ENCODE assay signal across 20 cellular contexts in genomic region chr20:63256954-63257353, GRCh38. TPM values are rescaled to one million over a fixed set of nuclear protein-coding genes. Genes with fewer than 3 reads are reported as not detected.
DNase-seq lines count a peak whose midpoint lies in the region; ATAC-seq and TF ChIP-seq lines count a peak whose summit lies in the region.
"Had no signal": no experiment of that assay in that cellular context is flagged by ENCODE, and none has a peak within 500 bp of the region (broad histone marks: within the 10 kb centered on the region; RNA-seq: fewer than 3 reads in every experiment).

No MANE protein-coding gene starts in this region.

- POLR2A ChIA-PET in RWPE1 (lab: Yijun Ruan, JAX; ENCODE audit: low non-redundant PET) = no interaction called here

- DNase-seq in RWPE1 (ENCODE audit: low spot score) (no peak), glutamatergic neuron (no peak), neural crest cell (ENCODE audit: low read depth, low spot score) (no peak), anterior cingulate cortex (lab: John Stamatoyannopoulos, UW) (no peak), Right ventricle myocardium superior (no peak), SIG-M5 treated with dmso at 0.1 percent for 504 hours (lab: John Stamatoyannopoulos, UW; ENCODE audit: unreplicated experiment) (no peak)
- DNase-seq: AML-193, KG1, NCI-H1092, NCI-H1436, NCI-H1930, NCI-H2227 treated with DMSO at 0.1 percent for 48 hours, NCI-H510A, PC-9 had no signal

- H3K27me3 Mint-ChIP-seq in glutamatergic neuron (ENCODE audit: unreplicated experiment) = peaks cover 13% of the 10 kb centered on the region
- H3K27me3 Mint-ChIP-seq in neural crest cell (ENCODE audit: low read depth) = peaks cover 2% of the 10 kb centered on the region
- peaks cover 36% of the 10 kb centered on the region for H3K27me3 Mint-ChIP-seq in activated T-helper 17 cell treated with anti-CD3 and anti-CD28 coated beads, Interleukin-2, amount 50 U/mL, for 72 hours

- TF ChIP-seq CTCF in RWPE1 (conservative IDR thresholded peaks at IDR 0.05; ENCODE audit: low read depth) = no peak
- TF ChIP-seq CTCF in glutamatergic neuron (IDR thresholded peaks at IDR 0.05; ENCODE audit: partially characterized antibody, unreplicated experiment) = no peak
- no peak for TF ChIP-seq CTCF in neural crest cell (conservative IDR thresholded peaks at IDR 0.05)

- H3K9me3 ChIP-seq in BLaER1 = no peaks in the 10 kb centered on the region
- H3K9me3 ChIP-seq: SJSA1 had no signal

- H3K27me3 ChIP-seq in BLaER1 = peaks cover 48% of the 10 kb centered on the region

- H3K9ac ChIP-seq in BLaER1 = no peak overlapping the region

- H3K27ac Mint-ChIP-seq in glutamatergic neuron (ENCODE audit: unreplicated experiment) = peak overlapping the region; percentile 34
- H3K27ac Mint-ChIP-seq in neural crest cell (ENCODE audit: unreplicated experiment) = no peak overlapping the region
- H3K27ac Mint-ChIP-seq in activated T-helper 17 cell treated with anti-CD3 and anti-CD28 coated beads, Interleukin-2, amount 50 U/mL, for 72 hours = no peak overlapping the region

- CTCF ChIA-PET in RWPE1 (lab: Yijun Ruan, JAX) = interaction anchor here (6.4 kb wide), 1 partner anchor 33 kb away, joined by 33 read pairs; no protein-coding TSS in a partner anchor

- peaks cover 95% of the 10 kb centered on the region for H3K4me1 ChIP-seq in BLaER1

- no peak overlapping the region for H3K4me3 ChIP-seq in BLaER1
- H3K4me3 ChIP-seq: PC-9, SJSA1 had no signal

- peaks cover 41% of the 10 kb centered on the region for H3K4me1 Mint-ChIP-seq in glutamatergic neuron (ENCODE audit: low read depth, unreplicated experiment)
- H3K4me1 Mint-ChIP-seq in neural crest cell = peaks cover 51% of the 10 kb centered on the region
- peaks cover 6% of the 10 kb centered on the region for H3K4me1 Mint-ChIP-seq in activated T-helper 17 cell treated with anti-CD3 and anti-CD28 coated beads, Interleukin-2, amount 50 U/mL, for 72 hours
- H3K4me1 Mint-ChIP-seq: CD14-positive monocyte had no signal

- H3K4me3 Mint-ChIP-seq in glutamatergic neuron (ENCODE audit: unreplicated experiment) (peak overlapping the region; percentile 67), neural crest cell (peak overlapping the region; percentile 4)
- H3K4me3 Mint-ChIP-seq in activated T-helper 17 cell treated with anti-CD3 and anti-CD28 coated beads, Interleukin-2, amount 50 U/mL, for 72 hours = no peak overlapping the region

- intact Hi-C loops in Right ventricle myocardium superior (cut with DNase I) = no loop called here

- H3K36me3 Mint-ChIP-seq in glutamatergic neuron (ENCODE audit: unreplicated experiment) (peaks cover 11% of the 10 kb centered on the region), neural crest cell (ENCODE audit: low read depth) (peaks cover 4% of the 10 kb centered on the region)
- H3K36me3 Mint-ChIP-seq in activated T-helper 17 cell treated with anti-CD3 and anti-CD28 coated beads, Interleukin-2, amount 50 U/mL, for 72 hours (ENCODE audit: low read depth) = no peaks in the 10 kb centered on the region
- H3K36me3 Mint-ChIP-seq: CD14-positive monocyte had no signal

- H4K20me1 ChIP-seq in BLaER1 = peaks cover 37% of the 10 kb centered on the region

- peak overlapping the region; percentile 86 for H3K4me2 ChIP-seq in BLaER1
- H3K4me2 ChIP-seq: PC-9 had no signal

- no peak overlapping the region for H3K27ac ChIP-seq in BLaER1
- peak overlapping the region; percentile 55; the same call in 1 of the 2 replicates for H3K27ac ChIP-seq in RWPE1
- H3K27ac ChIP-seq: PC-9, SJSA1 had no signal

- no peak for ATAC-seq in Right ventricle myocardium superior (ENCODE audit: poor library complexity)
- no peak for ATAC-seq in activated T-helper 17 cell treated with anti-CD3 and anti-CD28 coated beads, Interleukin-2, amount 50 U/mL, for 72 hours (replicated peaks)

- H3K9me3 Mint-ChIP-seq in glutamatergic neuron (ENCODE audit: unreplicated experiment) (peaks cover 14% of the 10 kb centered on the region), neural crest cell (no peaks in the 10 kb centered on the region)
- H3K9me3 Mint-ChIP-seq in activated T-helper 17 cell treated with anti-CD3 and anti-CD28 coated beads, Interleukin-2, amount 50 U/mL, for 72 hours = no peaks in the 10 kb centered on the region

- no peaks in the 10 kb centered on the region for H3K36me3 ChIP-seq in BLaER1
- H3K36me3 ChIP-seq: SJSA1 had no signal

RNA-seq across cellular contexts. Expression of gene NKAIN4, which starts 2.7 kb away (rescaled TPM):
- total RNA-seq in glutamatergic neuron (ENCODE audit: unreplicated experiment) (183 TPM), neural crest cell (42.4 and 44.0 TPM in 2 replicates), Right ventricle myocardium superior (not detected)
- total RNA-seq in activated T-helper 17 cell treated with anti-CD3 and anti-CD28 coated beads, Interleukin-2, amount 50 U/mL, for 72 hours = not detected
- total RNA-seq: A172, H4, PC-9, SJSA1 had no signal

RNA-seq across cellular contexts. Expression of gene ARFGAP1, which starts 15.7 kb away (rescaled TPM):
- total RNA-seq in glutamatergic neuron (ENCODE audit: unreplicated experiment) (93.6 TPM), neural crest cell (128 and 132 TPM in 2 replicates), Right ventricle myocardium superior (25.3 TPM)
- 10 to 100 TPM; 63.1 to 70.5 TPM for total RNA-seq in activated T-helper 17 cell treated with anti-CD3 and anti-CD28 coated beads, Interleukin-2, amount 50 U/mL, for 72 hours

RNA-seq across cellular contexts. Expression of gene BIRC7, which starts 21.2 kb away (rescaled TPM):
- not detected for total RNA-seq in glutamatergic neuron (ENCODE audit: unreplicated experiment)
- total RNA-seq in neural crest cell = 6.1 and 6.9 TPM in 2 replicates
- total RNA-seq in Right ventricle myocardium superior = 0.22 TPM
- total RNA-seq in activated T-helper 17 cell treated with anti-CD3 and anti-CD28 coated beads, Interleukin-2, amount 50 U/mL, for 72 hours = under 1 TPM in 1 of 2 donors, not detected in 1; 0.61 TPM
- total RNA-seq: A172, PC-9, SJSA1 had no signal

RNA-seq across cellular contexts. Expression of gene COL20A1, which starts 36.0 kb away (rescaled TPM):
- 2.1 TPM for total RNA-seq in glutamatergic neuron (ENCODE audit: unreplicated experiment)
- total RNA-seq in neural crest cell = 8.9 and 10.2 TPM in 2 replicates
- not detected for total RNA-seq in Right ventricle myocardium superior
- under 1 TPM; 0.16 to 0.17 TPM for total RNA-seq in activated T-helper 17 cell treated with anti-CD3 and anti-CD28 coated beads, Interleukin-2, amount 50 U/mL, for 72 hours
- total RNA-seq: A172, PC-9, SJSA1 had no signal

RNA-seq across cellular contexts. Expression of gene YTHDF1, which starts 41.0 kb away (rescaled TPM):
- 43.3 TPM for total RNA-seq in glutamatergic neuron (ENCODE audit: unreplicated experiment)
- total RNA-seq in neural crest cell = 59.0 and 59.4 TPM in 2 replicates
- total RNA-seq in Right ventricle myocardium superior = 21.1 TPM
- 10 to 100 TPM; 23.7 to 40.3 TPM for total RNA-seq in activated T-helper 17 cell treated with anti-CD3 and anti-CD28 coated beads, Interleukin-2, amount 50 U/mL, for 72 hours

Comparison
In these comparisons a context has a peak if more than half of its experiments do, and no peak if none do; other contexts are left out.
1. RNA of gene NKAIN4, which starts 2.7 kb away (total RNA-seq): 183 TPM in glutamatergic neuron (single experiment) and 42.4 to 44.0 TPM in neural crest cell; not detected in Right ventricle myocardium superior (single experiment) and not detected in activated T-helper 17 cell treated with anti-CD3 and anti-CD28 coated beads, Interleukin-2, amount 50 U/mL, for 72 hours; every median in the first group is over 10 times any median in the second.